In the genomic region with DNA sequence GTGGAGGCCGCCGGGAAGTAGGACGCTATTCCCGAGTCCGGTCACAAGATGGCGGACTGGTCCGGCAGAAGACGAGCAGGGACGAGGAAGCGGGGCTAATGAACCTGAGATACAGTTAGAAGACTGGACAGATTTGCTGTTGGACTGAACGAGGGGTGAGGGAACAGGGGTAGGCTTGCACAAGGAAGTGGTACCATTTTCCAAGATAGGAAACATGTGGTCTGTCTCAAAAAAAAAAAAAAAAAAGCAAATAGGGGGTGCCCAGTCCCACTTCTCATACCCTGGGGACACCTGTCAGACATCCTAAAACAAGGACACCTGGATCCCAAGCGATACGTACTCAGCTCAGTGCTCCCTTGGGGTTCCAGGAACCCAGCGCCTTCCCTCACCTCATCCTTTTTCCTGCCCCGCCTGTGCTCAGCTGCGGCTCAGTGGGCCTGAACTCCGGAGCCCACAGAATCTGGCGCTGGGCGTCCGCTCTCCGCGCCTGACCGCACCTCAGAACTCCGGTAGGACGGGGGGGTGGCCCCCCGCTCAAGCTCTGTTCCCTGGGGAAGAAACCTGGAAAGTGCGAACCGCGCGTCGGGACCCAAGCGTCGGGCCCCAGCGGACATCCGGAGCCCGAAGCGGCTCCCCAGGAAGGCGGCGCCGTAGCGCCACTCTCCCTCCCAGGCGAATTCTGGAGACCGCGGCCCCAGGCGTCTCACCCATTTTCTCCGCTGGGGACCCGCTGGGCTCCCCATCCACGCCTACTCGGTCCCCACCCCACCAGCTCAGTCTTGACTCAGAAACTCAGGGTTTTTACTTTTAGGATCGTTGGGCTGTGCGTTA, we compare ENCODE assay signal across 8 cellular contexts. TPM values are rescaled to one million over a fixed set of nuclear protein-coding genes. Genes with fewer than 3 reads are reported as not detected.
DNase-seq lines count a peak whose midpoint lies in the region; ATAC-seq lines count a peak whose summit lies in the region.

A gene with protein sequence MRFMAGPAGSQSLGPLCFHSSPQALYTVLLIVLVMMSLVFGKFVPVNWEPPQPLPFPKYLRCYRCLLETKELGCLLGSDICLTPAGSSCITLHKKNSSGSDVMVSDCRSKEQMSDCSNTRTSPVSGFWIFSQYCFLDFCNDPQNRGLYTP (minus strand): TSS at position 227 of the 831 bp plus-strand sequence. CDS start 694 bp downstream, outside the sequence.

- H3K4me3 ChIP-seq in right cardiac atrium (ENCODE audit: low read length) = peak within 1 kb of the TSS; percentile 70

- peak; percentile 46 for DNase-seq in NCI-H2107 treated with DMSO at 0.1 percent for 48 hours (lab: John Stamatoyannopoulos, UW; ENCODE audit: unreplicated experiment)
- no peak for DNase-seq in NCI-H2107 (lab: John Stamatoyannopoulos, UW)
- DNase-seq in NCI-H146 treated with DMSO at 0.1 percent for 48 hours (lab: John Stamatoyannopoulos, UW; ENCODE audit: unreplicated experiment) = peak; percentile 81
- peak; percentile 32 to 44 (median 38) for DNase-seq in T-helper 17 cell
- DNase-seq in astrocyte of the hippocampus (ENCODE audit: low read depth, low spot score) = peak; percentile 93
- DNase-seq in right cardiac atrium = peak; percentile 81 to 93 (median 91)
- peak; percentile 95 for DNase-seq in posterior vena cava (ENCODE audit: low spot score)

- H3K9me3 ChIP-seq in T-helper 17 cell (ENCODE audit: control insufficient read depth, low read length, poor library complexity, severe bottlenecking) (no peaks in the 10 kb centered on the region), right cardiac atrium (ENCODE audit: control insufficient read depth, low read length) (no peaks in the 10 kb centered on the region)

- no peaks in the 10 kb centered on the region for H3K36me3 Mint-ChIP-seq in T-helper 17 cell (ENCODE audit: low read depth)

- under 1% methylated on average over 51 of the region's 51 CpGs for WGBS in right cardiac atrium

- intact Hi-C loops in right cardiac atrium (cut with DNase I) = loop anchor here in 3 of 4 donors (2.0 to 10.0 kb wide), 5 partner anchors 46 to 274 kb away; partner anchors contain the start of genes NELFE (in 2 of the 3), SKIC2 (in 2 of the 3), DDAH2 (in 1 of the 3) and NEU1 (in 1 of the 3)
- intact Hi-C loops in posterior vena cava (cut with DNase I) = loop anchor here (5.0 to 10.0 kb wide), 2 partner anchors 151 to 154 kb away; no protein-coding TSS in a partner anchor

- H3K27me3 ChIP-seq in right cardiac atrium (ENCODE audit: control insufficient read depth, insufficient read depth) = no peaks in the 10 kb centered on the region

- peak within 1 kb of the TSS; percentile 96 for H3K27ac Mint-ChIP-seq in T-helper 17 cell

- peaks cover 31% of the 10 kb centered on the region for H3K4me1 Mint-ChIP-seq in T-helper 17 cell

- H3K4me1 ChIP-seq in right cardiac atrium (ENCODE audit: control insufficient read depth, insufficient read depth, low read length) = peaks cover 3% of the 10 kb centered on the region

- no peaks in the 10 kb centered on the region for H3K27me3 Mint-ChIP-seq in T-helper 17 cell

- peak; percentile 77 for ATAC-seq in T-helper 17 cell
- peak; percentile 82 to 86 for ATAC-seq in right cardiac atrium
- no peak for ATAC-seq in HG02571 (IDR thresholded peaks at IDR 0.05; ENCODE audit: unreplicated experiment)

- peak within 1 kb of the TSS; percentile 49 for H3K27ac ChIP-seq in right cardiac atrium (ENCODE audit: low read length)

- H3K4me3 Mint-ChIP-seq in T-helper 17 cell = peak within 1 kb of the TSS; percentile 93

RNA-seq across cellular contexts. Expression of the gene that starts here (rescaled TPM):
- total RNA-seq in T-helper 17 cell (1 to 10 TPM; 3.8 to 4.6 TPM), right cardiac atrium (1 to 10 TPM; 2.1 to 3.8 (median 2.3) TPM), posterior vena cava (1 to 10 TPM; 1.7 to 1.9 TPM)
- 5.0 TPM for polyA plus RNA-seq in right cardiac atrium
